In genomic region chr6:13873288-13874190, GRCh38 we compare ENCODE assay signal across 8 cellular contexts. TPM values are rescaled to one million over a fixed set of nuclear protein-coding genes. Genes with fewer than 3 reads are reported as not detected.
DNase-seq lines count a peak whose midpoint lies in the region; ATAC-seq and TF ChIP-seq lines count a peak whose summit lies in the region.

No MANE protein-coding gene starts in this region.

- H3K27me3 Mint-ChIP-seq in CD4-positive, CD25-positive, alpha-beta regulatory T cell: peaks cover 31% of the 10 kb centered on the region

- H3K4me1 Mint-ChIP-seq in CD4-positive, CD25-positive, alpha-beta regulatory T cell: peaks cover 0 to 15% (median 9%) of the 10 kb centered on the region in 4 donors

- peaks cover 0 to 5% (median 4%) of the 10 kb centered on the region in 7 donors for H3K9me3 Mint-ChIP-seq in CD4-positive, CD25-positive, alpha-beta regulatory T cell

- no peaks in the 10 kb centered on the region for H3K27me3 ChIP-seq in CD4-positive, CD25-positive, alpha-beta regulatory T cell (ENCODE audit: control insufficient read depth, insufficient read depth, low read length)
- H3K27me3 ChIP-seq in HAP-1 (ENCODE audit: low read depth): no peaks in the 10 kb centered on the region
- H3K27me3 ChIP-seq in lung (ENCODE audit: control insufficient read depth, insufficient read depth): no peaks in the 10 kb centered on the region

- ATAC-seq in CD4-positive, CD25-positive, alpha-beta regulatory T cell (ENCODE audit: low read depth in 2 of 2): peak; percentile 71 to 81
- peak; percentile 78 for ATAC-seq in lung (ENCODE audit: insufficient read depth, low FRiP score)

- peaks cover 3% of the 10 kb centered on the region for H3K36me3 Mint-ChIP-seq in CD4-positive, CD25-positive, alpha-beta regulatory T cell

- peak; percentile 43 for TF ChIP-seq CTCF in lung (IDR thresholded peaks at IDR 0.05; ENCODE audit: control extremely low read depth, extremely low read depth)

- H3K27ac ChIP-seq in CD4-positive, CD25-positive, alpha-beta regulatory T cell (ENCODE audit: insufficient read depth, low read length, poor library complexity, severe bottlenecking): no peak overlapping the region
- peak overlapping the region in 1 of 2 donors; percentile 4 for H3K27ac ChIP-seq in lung (ENCODE audit: low read depth in 1 of 2, low read length in 1 of 2)

- no peaks in the 10 kb centered on the region for H3K36me3 ChIP-seq in CD4-positive, CD25-positive, alpha-beta regulatory T cell (ENCODE audit: control insufficient read depth, insufficient read depth, low read length)
- H3K36me3 ChIP-seq in HAP-1 (replicated peaks) (no peaks in the 10 kb centered on the region), lung (ENCODE audit: control insufficient read depth in 2 of 2, insufficient read depth in 2 of 2, low read length in 2 of 2) (no peaks in the 10 kb centered on the region)

- in situ Hi-C loops in HAP-1 (cut with MboI; ENCODE audit: low sequenced_read_pairs): no loop called here

- peaks cover 0 to 4% of the 10 kb centered on the region in 2 experiments for H3K9me3 ChIP-seq in CD4-positive, CD25-positive, alpha-beta regulatory T cell (ENCODE audit: control insufficient read depth in 2 of 2, low read length in 2 of 2)
- H3K9me3 ChIP-seq in HAP-1 (no peaks in the 10 kb centered on the region), lung (ENCODE audit: control insufficient read depth in 2 of 2, insufficient read depth in 1 of 2, low read length in 1 of 2) (peaks cover 0 to 2% of the 10 kb centered on the region in 2 donors)

- WGBS in lung, 2 donors: 3 to 6% methylated on average over 47 to 49 of the region's 49 CpGs

- peak overlapping the region; percentile 73 for H3K4me3 ChIP-seq in CD4-positive, CD25-positive, alpha-beta regulatory T cell (ENCODE audit: low read depth, low read length)
- H3K4me3 ChIP-seq in HAP-1: peak overlapping the region; percentile 12
- peak overlapping the region; percentile 36 for H3K4me3 ChIP-seq in lung

- H3K4me3 Mint-ChIP-seq in CD4-positive, CD25-positive, alpha-beta regulatory T cell: peak overlapping the region; percentile 53 to 90 (median 86)

- DNase-seq in CD4-positive, CD25-positive, alpha-beta regulatory T cell: peak; percentile 57 to 71 (median 61)
- DNase-seq in HAP-1 (ENCODE audit: low spot score in 2 of 2) (peak; percentile 49 to 90), NCI-H2171 treated with DMSO at 0.1 percent for 48 hours (lab: John Stamatoyannopoulos, UW) (peak; percentile 87), dermis blood vessel endothelial cell (peak; percentile 50), lung (ENCODE audit: low spot score) (peak; percentile 70), cortex of kidney (lab: John Stamatoyannopoulos, UW) (no peak)
- peak; percentile 82 for DNase-seq in activated CD4-positive, alpha-beta T cell treated with anti-CD3 and anti-CD28 coated beads for 48 hours
- peak; percentile 53 for DNase-seq in stimulated activated CD8-positive, alpha-beta memory T cell treated with anti-CD3 and anti-CD28 coated beads, Interleukin-12 subunit alpha, Interleukin-12 subunit beta, amount 100 ng/mL, for 4 hours (ENCODE audit: low read depth)

- H3K4me1 ChIP-seq in CD4-positive, CD25-positive, alpha-beta regulatory T cell (ENCODE audit: control insufficient read depth, insufficient read depth, low read length, poor library complexity, severe bottlenecking): peaks cover 10% of the 10 kb centered on the region
- H3K4me1 ChIP-seq in HAP-1 (peaks cover 7% of the 10 kb centered on the region), lung (ENCODE audit: control insufficient read depth in 2 of 2, insufficient read depth in 2 of 2, low read length in 2 of 2) (peaks cover 0 to 9% of the 10 kb centered on the region in 2 donors)

- H3K27ac Mint-ChIP-seq in CD4-positive, CD25-positive, alpha-beta regulatory T cell: peak overlapping the region in 2 of 3 donors; percentile 84

RNA-seq across cellular contexts. Expression of gene RNF182, which starts 51.2 kb away (rescaled TPM):
- total RNA-seq in CD4-positive, CD25-positive, alpha-beta regulatory T cell: not detected
- not detected for polyA plus RNA-seq in CD4-positive, CD25-positive, alpha-beta regulatory T cell
- total RNA-seq in dermis blood vessel endothelial cell (0.84 and 0.85 TPM in 2 replicates), lung (1 to 10 TPM; 2.1 to 5.0 TPM)
- 1 to 10 TPM in 1 of 2 donors, under 1 TPM in 1; 0.90 to 1.5 TPM for polyA plus RNA-seq in lung

RNA-seq across cellular contexts. Expression of gene MCUR1, which starts 59.2 kb away (rescaled TPM):
- total RNA-seq in CD4-positive, CD25-positive, alpha-beta regulatory T cell: 9.8 TPM
- 1 to 10 TPM; 4.7 to 9.7 (median 7.4) TPM for polyA plus RNA-seq in CD4-positive, CD25-positive, alpha-beta regulatory T cell
- total RNA-seq in dermis blood vessel endothelial cell (8.3 and 15.8 TPM in 2 replicates), lung (10 to 100 TPM; 16.8 to 24.5 TPM)
- 10 to 100 TPM in 1 of 2 donors, 1 to 10 TPM in 1; 8.0 to 42.1 TPM for polyA plus RNA-seq in lung

Comparison
In these comparisons a context has a peak if more than half of its experiments do, and no peak if none do; other contexts are left out.
1. H3K4me3 ChIP-seq: peak in every context shown above with its lines; median percentile 73 in CD4-positive, CD25-positive, alpha-beta regulatory T cell; 36 in lung; 12 in HAP-1.